In the genomic region with DNA sequence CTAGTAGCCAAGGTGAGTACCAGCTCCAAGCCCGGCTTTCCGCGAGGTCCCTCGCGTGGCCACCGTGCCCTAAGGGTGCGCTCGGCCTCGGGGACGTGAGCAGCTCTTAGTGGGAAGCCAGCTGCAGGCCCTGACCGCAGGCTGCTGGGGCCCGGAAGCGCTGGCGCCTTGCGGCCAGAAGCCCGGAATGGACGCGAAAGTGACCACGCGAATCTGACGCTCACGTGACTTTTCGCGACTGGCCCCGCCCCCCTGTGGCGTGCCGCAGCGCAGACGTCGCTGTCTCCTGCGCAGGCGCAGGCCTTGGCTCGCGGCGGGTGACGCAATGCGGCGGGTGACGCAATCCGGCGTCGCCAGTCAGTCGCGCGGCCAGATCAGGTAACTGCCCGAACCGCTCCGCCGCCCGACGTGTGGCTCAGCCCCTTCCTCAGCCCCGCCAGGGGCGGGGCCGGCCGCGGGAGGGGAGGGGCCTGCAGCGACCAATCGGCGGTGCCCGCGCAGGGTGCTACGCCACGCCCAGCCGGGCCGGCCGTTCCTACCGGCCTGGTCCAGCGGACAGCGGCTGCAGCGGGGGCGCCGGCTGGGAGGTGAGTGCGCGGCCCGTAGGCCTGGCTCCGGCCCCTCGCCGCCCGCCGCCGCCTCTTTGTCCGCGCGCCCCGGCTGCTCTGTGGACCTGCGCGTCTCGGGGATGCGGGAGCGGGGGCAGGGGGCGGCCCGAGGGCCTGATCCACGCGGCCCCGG, we compare ENCODE assay signal across 8 cellular contexts. TPM values are rescaled to one million over a fixed set of nuclear protein-coding genes. Genes with fewer than 3 reads are reported as not detected.
DNase-seq lines count a peak whose midpoint lies in the region; ATAC-seq lines count a peak whose summit lies in the region.

A gene (plus strand): TSS at position 532 of the 741 bp plus-strand sequence. CDS start 2,202 bp downstream, outside the sequence.

- peak; percentile 61 for ATAC-seq in GM21360 (IDR thresholded peaks at IDR 0.05; ENCODE audit: unreplicated experiment)

- peak; percentile 99 for DNase-seq in COLO668 (lab: John Stamatoyannopoulos, UW; ENCODE audit: unreplicated experiment)
- DNase-seq in HT-29 (ENCODE audit: low spot score) = peak; percentile 97
- peak; percentile 98 for DNase-seq in NK-92 treated with Interleukin-12 subunit alpha and Interleukin-12 subunit beta, amount 100 ng/mL, for 24 hours (lab: John Stamatoyannopoulos, UW)
- DNase-seq in activated CD8-positive, alpha-beta memory T cell treated with anti-CD3 and anti-CD28 coated beads for 24 hours = peak; percentile 100
- DNase-seq in effector CD4-positive, alpha-beta T cell = peak; percentile 96
- peak; percentile 99 for DNase-seq in lung microvascular endothelial cell (ENCODE audit: low read depth in 2 of 2)
- DNase-seq in stimulated activated CD4-positive, alpha-beta T cell treated with anti-CD3 and anti-CD28 coated beads, TNF-alpha, amount 100 ng/mL, for 4 hours (ENCODE audit: low read depth in 3 of 3) = peak; percentile 96 to 98 (median 98)

RNA-seq across cellular contexts. Expression of the gene that starts here (rescaled TPM):
- total RNA-seq in HT-29 (2014; rRNA removed; shearing (Covaris generic)) = 11.2 and 25.2 TPM in 2 replicates
- 9.6 and 18.8 TPM in 2 replicates for total RNA-seq in lung microvascular endothelial cell

Comparison
In these comparisons a context has a peak if more than half of its experiments do, and no peak if none do; other contexts are left out.
1. Peak in every context shown above with its lines: DNase-seq and ATAC-seq.